9 cellular contexts compared by ENCODE assay signal in the genomic region with DNA sequence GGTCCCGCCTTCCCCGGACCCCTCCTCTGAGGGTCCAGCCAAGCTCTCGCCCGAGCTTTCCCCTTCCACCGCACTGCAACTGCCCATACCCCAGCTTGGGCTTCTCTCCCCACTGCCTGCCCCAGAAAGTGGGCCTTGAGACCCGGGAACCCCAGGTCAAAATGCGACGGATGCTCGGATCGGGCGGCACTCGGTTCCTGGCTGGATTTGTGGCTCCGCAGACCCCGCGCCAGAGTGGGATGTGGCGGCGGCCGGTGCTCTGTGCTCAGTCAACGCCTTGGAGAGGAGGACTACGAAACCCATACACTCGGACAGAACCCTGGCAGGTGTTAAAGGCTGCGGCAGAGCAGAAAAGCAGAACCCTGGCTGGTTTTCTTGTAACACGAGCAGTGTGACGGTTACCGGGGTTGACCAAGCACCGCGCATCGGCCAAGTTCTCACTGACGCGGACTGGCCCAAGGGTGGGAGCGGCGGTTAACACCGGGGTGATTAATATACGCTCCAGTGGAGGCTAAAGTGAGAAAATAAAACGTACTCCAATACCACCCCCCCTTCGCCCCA. TPM values are rescaled to one million over a fixed set of nuclear protein-coding genes. Genes with fewer than 3 reads are reported as not detected.
A peak's percentile ranks its signal among the peaks of the same experiment; 100 is the strongest.
DNase-seq lines count a peak whose midpoint lies in the region; ATAC-seq and TF ChIP-seq lines count a peak whose summit lies in the region.
"Had no signal": no experiment of that assay in that cellular context is flagged by ENCODE, and none has a peak within 500 bp of the region (broad histone marks: within the 10 kb centered on the region; RNA-seq: fewer than 3 reads in every experiment).

No MANE protein-coding gene starts in this region.

- CTCF ChIA-PET in activated CD4-positive, alpha-beta T cell treated with anti-CD3 and anti-CD28 coated beads, Interleukin-2, amount 10 ng/mL, durations not matched to agents 7 days and 5 days (lab: Charles Lee), result no interaction called here

- H3K27ac ChIP-seq in transverse colon (peak overlapping the region; percentile 31 to 80 (median 74)), WERI-Rb-1 (no peak overlapping the region)

- TF ChIP-seq CTCF in kidney epithelial cell (IDR thresholded peaks at IDR 0.05; ENCODE audit: insufficient read depth, low read length, poor library complexity, severe bottlenecking), result no peak
- TF ChIP-seq CTCF in transverse colon (IDR thresholded peaks at IDR 0.05), result no peak
- TF ChIP-seq CTCF in WERI-Rb-1 (IDR thresholded peaks at IDR 0.05; ENCODE audit: low read depth, low read length), result no peak

- H3K36me3 ChIP-seq in adipocyte (ENCODE audit: control insufficient read depth, insufficient read depth, low read length, severe bottlenecking) (no peaks in the 10 kb centered on the region), kidney epithelial cell (ENCODE audit: control insufficient read depth, insufficient read depth, low read length) (no peaks in the 10 kb centered on the region), transverse colon (no peaks in the 10 kb centered on the region), WERI-Rb-1 (no peaks in the 10 kb centered on the region)

- DNase-seq in activated CD4-positive, alpha-beta T cell treated with anti-CD3 and anti-CD28 coated beads, Interleukin-2, amount 10 ng/mL, durations not matched to agents 7 days and 5 days, result no peak
- no peak for DNase-seq in activated CD4-positive, alpha-beta T cell treated with anti-CD3 and anti-CD28 coated beads for 4 hours
- DNase-seq in adipocyte (ENCODE audit: low read depth) (no peak), kidney epithelial cell (ENCODE audit: low read depth) (no peak), transverse colon (peak; percentile 43), WERI-Rb-1 (no peak)
- no peak for DNase-seq in activated T-cell treated with anti-CD3 and anti-CD28 coated beads, Interleukin-2, amount 50 U/mL, for 1 hour

- intact Hi-C loops in transverse colon (cut with DNase I; ENCODE audit: low total_unique reads), result no loop called here

- H3K9me3 Mint-ChIP-seq in activated CD4-positive, alpha-beta T cell treated with anti-CD3 and anti-CD28 coated beads, Interleukin-2, amount 10 ng/mL, durations not matched to agents 7 days and 5 days, result peaks cover 2% of the 10 kb centered on the region

- POLR2A ChIA-PET in activated CD4-positive, alpha-beta T cell treated with anti-CD3 and anti-CD28 coated beads, Interleukin-2, amount 10 ng/mL, durations not matched to agents 7 days and 5 days (lab: Charles Lee), result no interaction called here

- H3K27me3 Mint-ChIP-seq in activated CD4-positive, alpha-beta T cell treated with anti-CD3 and anti-CD28 coated beads, Interleukin-2, amount 10 ng/mL, durations not matched to agents 7 days and 5 days, result no peaks in the 10 kb centered on the region

- peaks cover 6% of the 10 kb centered on the region for H3K9me3 ChIP-seq in adipocyte (ENCODE audit: control insufficient read depth, low read length)
- no peaks in the 10 kb centered on the region for H3K9me3 ChIP-seq in transverse colon
- H3K9me3 ChIP-seq in WERI-Rb-1 (ENCODE audit: severe bottlenecking), result peaks cover 13% of the 10 kb centered on the region

- in situ Hi-C loops in transverse colon (cut with MboI; ENCODE audit: low pct_ligation_motif_present in 1 of 4, low pct_unique_long_range_greater_than_20kb in 1 of 4, low sequenced_read_pairs in 3 of 4), result no loop called here

- peaks cover 59% of the 10 kb centered on the region for H3K36me3 Mint-ChIP-seq in activated CD4-positive, alpha-beta T cell treated with anti-CD3 and anti-CD28 coated beads, Interleukin-2, amount 10 ng/mL, durations not matched to agents 7 days and 5 days (ENCODE audit: low read depth)

- peak overlapping the region; percentile 70 for H3K4me3 ChIP-seq in adipocyte (ENCODE audit: low read length)
- peak overlapping the region; percentile 19 for H3K4me3 ChIP-seq in kidney epithelial cell (ENCODE audit: low read depth, low read length)
- peak overlapping the region in 3 of 4 donors; percentile 8 to 53 (median 48) for H3K4me3 ChIP-seq in transverse colon
- H3K4me3 ChIP-seq in WERI-Rb-1 (ENCODE audit: low read depth, low read length), result no peak overlapping the region
- H3K4me3 ChIP-seq: lung had no signal

- no peak overlapping the region for H3K9ac ChIP-seq in adipocyte (ENCODE audit: low read length)

- H3K4me1 Mint-ChIP-seq in activated CD4-positive, alpha-beta T cell treated with anti-CD3 and anti-CD28 coated beads, Interleukin-2, amount 10 ng/mL, durations not matched to agents 7 days and 5 days, result peaks cover 25% of the 10 kb centered on the region

- peaks cover 34% of the 10 kb centered on the region for H3K27me3 ChIP-seq in adipocyte (replicated peaks; ENCODE audit: control insufficient read depth, insufficient read depth, low read length)
- peaks cover 7% of the 10 kb centered on the region for H3K27me3 ChIP-seq in kidney epithelial cell (ENCODE audit: control insufficient read depth, insufficient read depth, low read length)
- peaks cover 57% of the 10 kb centered on the region for H3K27me3 ChIP-seq in transverse colon
- peaks cover 70% of the 10 kb centered on the region for H3K27me3 ChIP-seq in WERI-Rb-1 (ENCODE audit: insufficient read depth, low read depth, severe bottlenecking)

- H3K27ac Mint-ChIP-seq in activated CD4-positive, alpha-beta T cell treated with anti-CD3 and anti-CD28 coated beads, Interleukin-2, amount 10 ng/mL, durations not matched to agents 7 days and 5 days, result no peak overlapping the region

- WGBS in transverse colon (ENCODE audit: low coverage in 1 of 2), 2 donors, result 42 to 52% methylated on average over 2 to 36 of the region's 36 CpGs

- no peak for TF ChIP-seq POLR2A in transverse colon (IDR thresholded peaks at IDR 0.05)

- ATAC-seq in GM19023 (IDR thresholded peaks at IDR 0.05; ENCODE audit: unreplicated experiment), result no peak

- no peak for TF ChIP-seq EP300 in transverse colon (IDR thresholded peaks at IDR 0.05; ENCODE audit: low read depth)

- H3K4me1 ChIP-seq in adipocyte (ENCODE audit: control insufficient read depth, insufficient read depth, low read length), result peaks cover 13% of the 10 kb centered on the region
- H3K4me1 ChIP-seq in transverse colon, result peaks cover 0 to 4% (median 2%) of the 10 kb centered on the region in 4 donors

- H3K4me3 Mint-ChIP-seq in activated CD4-positive, alpha-beta T cell treated with anti-CD3 and anti-CD28 coated beads, Interleukin-2, amount 10 ng/mL, durations not matched to agents 7 days and 5 days, result peak overlapping the region; percentile 34

RNA-seq across cellular contexts. Expression of a gene that starts 0.9 kb away (rescaled TPM):
- 10 to 100 TPM; 50.4 to 53.6 TPM for total RNA-seq in activated CD4-positive, alpha-beta T cell treated with anti-CD3 and anti-CD28 coated beads, Interleukin-2, amount 10 ng/mL, durations not matched to agents 7 days and 5 days
- total RNA-seq in kidney epithelial cell, result 2.3 and 4.4 TPM in 2 replicates
- 10 to 100 TPM in 2 of 4 donors, 1 to 10 TPM in 2; 2.8 to 28.8 (median 8.5) TPM for total RNA-seq in transverse colon

RNA-seq across cellular contexts. Expression of a gene that starts 17.2 kb away (rescaled TPM):
- 10 to 100 TPM in 1 of 2 experiments, 1 to 10 TPM in 1; 9.6 to 11.7 TPM for total RNA-seq in activated CD4-positive, alpha-beta T cell treated with anti-CD3 and anti-CD28 coated beads, Interleukin-2, amount 10 ng/mL, durations not matched to agents 7 days and 5 days
- 12.8 and 12.9 TPM in 2 replicates for total RNA-seq in kidney epithelial cell
- 10 to 100 TPM in 1 of 4 donors, 1 to 10 TPM in 2, not detected in 1; 1.6 to 34.8 (median 3.5) TPM for total RNA-seq in transverse colon
